In the genomic region with DNA sequence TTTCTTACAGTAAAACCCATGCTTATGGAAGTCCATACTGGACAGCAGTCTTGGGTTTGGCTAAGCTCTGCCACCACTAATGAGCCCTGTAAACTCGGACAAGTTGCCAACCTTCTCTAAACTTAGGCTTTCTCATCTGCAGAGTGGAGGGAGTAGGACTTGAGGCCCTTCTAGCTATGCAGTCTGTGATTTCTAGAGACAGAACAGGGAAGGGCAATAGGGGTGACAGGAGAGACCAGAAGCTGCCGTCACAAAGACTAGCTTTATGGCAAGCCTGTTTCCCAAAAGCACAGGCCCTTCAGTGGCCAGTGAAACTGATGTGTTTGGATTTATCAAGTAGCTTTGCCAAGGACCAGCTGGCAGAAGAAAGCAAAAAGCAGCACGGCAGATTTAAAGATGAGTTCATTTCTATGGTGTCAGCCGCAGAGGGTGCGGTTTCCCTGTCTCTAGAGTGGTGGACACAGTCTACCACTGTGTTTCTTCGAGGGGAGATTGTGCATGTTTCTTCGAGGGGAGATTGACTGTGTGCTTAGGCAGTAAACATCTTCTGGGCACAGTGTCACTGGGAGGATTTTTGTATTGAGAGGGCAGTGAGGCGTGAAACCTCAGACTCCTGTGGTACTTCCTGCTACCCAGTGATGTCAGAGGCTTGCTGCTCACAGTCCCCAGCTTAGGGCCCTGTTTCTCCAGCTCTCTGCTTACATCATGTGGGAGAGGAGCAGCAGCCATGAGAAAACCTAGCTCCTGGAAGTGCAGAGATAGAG, we compare ENCODE assay signal across 8 cellular contexts.
A peak's percentile ranks its signal among the peaks of the same experiment; 100 is the strongest.
DNase-seq lines count a peak whose midpoint lies in the region; ATAC-seq and TF ChIP-seq lines count a peak whose summit lies in the region.

No MANE protein-coding gene starts in this region.

- POLR2A ChIA-PET in SK-N-SH (lab: Yijun Ruan, JAX): interaction anchor here (1.0 kb wide), 1 partner anchor 22 kb away, joined by 3 read pairs; no protein-coding TSS in a partner anchor

- H3K9ac ChIP-seq in SK-N-SH: no peak overlapping the region

- no peaks in the 10 kb centered on the region for H4K20me1 ChIP-seq in SK-N-SH (ENCODE audit: insufficient read depth)

- WGBS in SK-N-SH (ENCODE audit: low lambda C conversion rate): 90% methylated on average over 8 of the region's 8 CpGs
- 55 to 64% (median 62%) methylated on average over 8 of the region's 8 CpGs for WGBS in heart left ventricle, 4 donors
- 48 to 52% (median 51%) methylated on average over 8 of the region's 8 CpGs for WGBS in stomach, 5 donors
- 64 to 70% methylated on average over 8 of the region's 8 CpGs for WGBS in lower leg skin, 2 donors

- ATAC-seq in GM19452 (IDR thresholded peaks at IDR 0.05; ENCODE audit: unreplicated experiment) (peak; percentile 98), HG03432 (IDR thresholded peaks at IDR 0.05; ENCODE audit: unreplicated experiment) (peak; percentile 100), heart left ventricle (peak; percentile 22 to 81 (median 68))

- H3F3A ChIP-seq in SK-N-SH (replicated peaks; ENCODE audit: insufficient read depth): no peaks in the 10 kb centered on the region

- CTCF ChIA-PET in SK-N-SH (lab: Yijun Ruan, JAX): interaction anchor here (1.0 kb wide), 1 partner anchor 353 kb away, joined by 3 read pairs; no protein-coding TSS in a partner anchor

- H3K27ac ChIP-seq in SK-N-SH (ENCODE audit: low read depth in 2 of 2, low read length in 1 of 2) (peak overlapping the region in 1 of 2 experiments; percentile 62; a peak in 2 of 4 replicates), heart left ventricle (peak overlapping the region in 6 of 12 donors; percentile 4 to 69 (median 22)), stomach (peak overlapping the region in 4 of 5 donors; percentile 61 to 72 (median 67))

- intact Hi-C loops in heart left ventricle (cut with DNase I): no loop called here
- intact Hi-C loops in stomach (cut with DNase I; ENCODE audit: low total_unique reads): no loop called here
- intact Hi-C loops in lower leg skin (cut with DNase I; ENCODE audit: low total_unique reads): no loop called here

- peak; percentile 79 for DNase-seq in DMS79 treated with DMSO at 0.1 percent for 48 hours (lab: John Stamatoyannopoulos, UW)
- DNase-seq in SK-N-SH: peak; percentile 36
- DNase-seq in heart left ventricle: no peak
- no peak for DNase-seq in stomach
- DNase-seq in lower leg skin (ENCODE audit: low spot score in 2 of 2): no peak
- no peak for DNase-seq in H7

- H3K4me3 ChIP-seq in SK-N-SH (ENCODE audit: low read depth in 2 of 2, low read length in 1 of 2) (no peak overlapping the region), heart left ventricle (no peak overlapping the region), stomach (no peak overlapping the region), lower leg skin (ENCODE audit: low read depth, poor library complexity, severe bottlenecking) (no peak overlapping the region), H7 (ENCODE audit: insufficient read depth, low read depth, low read length) (no peak overlapping the region)

- H3K4me1 ChIP-seq in SK-N-SH (ENCODE audit: control insufficient read depth in 1 of 2, insufficient read depth in 2 of 2, low read depth in 1 of 2, low read length in 1 of 2): peaks cover 0 to 9% of the 10 kb centered on the region in 2 experiments; a peak in 2 of 4 replicates
- peaks cover 0 to 33% (median 3%) of the 10 kb centered on the region in 12 donors for H3K4me1 ChIP-seq in heart left ventricle
- H3K4me1 ChIP-seq in stomach: peaks cover 0 to 17% (median 15%) of the 10 kb centered on the region in 4 donors

- no peaks in the 10 kb centered on the region for H3K27me3 ChIP-seq in SK-N-SH (ENCODE audit: insufficient read depth)
- no peaks in the 10 kb centered on the region for H3K27me3 ChIP-seq in heart left ventricle
- no peaks in the 10 kb centered on the region for H3K27me3 ChIP-seq in stomach
- H3K27me3 ChIP-seq in H7 (ENCODE audit: control insufficient read depth, insufficient read depth, low read length): no peaks in the 10 kb centered on the region

- no peaks in the 10 kb centered on the region for H3K9me3 ChIP-seq in SK-N-SH
- peaks cover 0 to 4% (median 0%) of the 10 kb centered on the region in 12 donors for H3K9me3 ChIP-seq in heart left ventricle
- no peaks in the 10 kb centered on the region for H3K9me3 ChIP-seq in stomach

- H3K79me2 ChIP-seq in SK-N-SH (ENCODE audit: insufficient read depth): no peaks in the 10 kb centered on the region

- no peak overlapping the region for H2AFZ ChIP-seq in SK-N-SH (ENCODE audit: low read depth)

- TF ChIP-seq POLR2A in heart left ventricle (IDR thresholded peaks at IDR 0.05) (no peak), stomach (IDR thresholded peaks at IDR 0.05) (no peak), lower leg skin (IDR thresholded peaks at IDR 0.05) (no peak)

- TF ChIP-seq EP300 in SK-N-SH (IDR thresholded peaks at IDR 0.05; ENCODE audit: borderline replicate concordance in 1 of 2, low read depth in 1 of 2, low read length in 1 of 2) (no peak), stomach (IDR thresholded peaks at IDR 0.05) (no peak)

- no peaks in the 10 kb centered on the region for H3K36me3 ChIP-seq in SK-N-SH (replicated peaks in 1 of 2; ENCODE audit: control insufficient read depth in 1 of 2, insufficient read depth in 2 of 2, low read length in 1 of 2)
- no peaks in the 10 kb centered on the region for H3K36me3 ChIP-seq in heart left ventricle
- no peaks in the 10 kb centered on the region for H3K36me3 ChIP-seq in stomach
- no peaks in the 10 kb centered on the region for H3K36me3 ChIP-seq in H7 (replicated peaks; ENCODE audit: control insufficient read depth, insufficient read depth, low read length)

- TF ChIP-seq CTCF in SK-N-SH (IDR thresholded peaks at IDR 0.05) (no peak), heart left ventricle (IDR thresholded peaks at IDR 0.05) (no peak), stomach (IDR thresholded peaks at IDR 0.05) (no peak), lower leg skin (IDR thresholded peaks at IDR 0.05) (no peak)

- 0 out of 2 replicates have a peak, but pooled peaks have one; percentile 8 for TF ChIP-seq RAD21 in SK-N-SH (IDR thresholded peaks at IDR 0.05; ENCODE audit: low read length)

- H3K9me2 ChIP-seq in SK-N-SH: no peaks in the 10 kb centered on the region

- no peak overlapping the region for H3K4me2 ChIP-seq in SK-N-SH

TF ChIP-seq in SK-N-SH, 30 proteins besides CTCF, POLR2A, EP300 and RAD21:
- TF ChIP-seq, protein P1, sequence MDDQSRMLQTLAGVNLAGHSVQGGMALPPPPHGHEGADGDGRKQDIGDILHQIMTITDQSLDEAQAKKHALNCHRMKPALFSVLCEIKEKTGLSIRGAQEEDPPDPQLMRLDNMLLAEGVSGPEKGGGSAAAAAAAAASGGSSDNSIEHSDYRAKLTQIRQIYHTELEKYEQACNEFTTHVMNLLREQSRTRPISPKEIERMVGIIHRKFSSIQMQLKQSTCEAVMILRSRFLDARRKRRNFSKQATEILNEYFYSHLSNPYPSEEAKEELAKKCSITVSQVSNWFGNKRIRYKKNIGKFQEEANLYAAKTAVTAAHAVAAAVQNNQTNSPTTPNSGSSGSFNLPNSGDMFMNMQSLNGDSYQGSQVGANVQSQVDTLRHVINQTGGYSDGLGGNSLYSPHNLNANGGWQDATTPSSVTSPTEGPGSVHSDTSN (IDR thresholded peaks at IDR 0.05): no peak
- TF ChIP-seq RFX5 (IDR thresholded peaks at IDR 0.05; ENCODE audit: low read length) (no peak), TAF1 (IDR thresholded peaks at IDR 0.05; ENCODE audit: borderline replicate concordance, low read depth, low read length) (no peak)
TF ChIP-seq in SK-N-SH: peak in this region for 0.

Comparison
In these comparisons a context has a peak if more than half of its experiments do, and no peak if none do; other contexts are left out.
1. DNase-seq: peak in DMS79 treated with DMSO at 0.1 percent for 48 hours (single experiment) and SK-N-SH (single experiment); none in heart left ventricle (0 of 5), stomach (single experiment), lower leg skin (0 of 2) and H7 (single experiment).
2. Peak in every context shown above with its lines, with median percentiles within 50 percentile points of each other: ATAC-seq.